22 cellular contexts compared by ENCODE assay signal in the genomic region with DNA sequence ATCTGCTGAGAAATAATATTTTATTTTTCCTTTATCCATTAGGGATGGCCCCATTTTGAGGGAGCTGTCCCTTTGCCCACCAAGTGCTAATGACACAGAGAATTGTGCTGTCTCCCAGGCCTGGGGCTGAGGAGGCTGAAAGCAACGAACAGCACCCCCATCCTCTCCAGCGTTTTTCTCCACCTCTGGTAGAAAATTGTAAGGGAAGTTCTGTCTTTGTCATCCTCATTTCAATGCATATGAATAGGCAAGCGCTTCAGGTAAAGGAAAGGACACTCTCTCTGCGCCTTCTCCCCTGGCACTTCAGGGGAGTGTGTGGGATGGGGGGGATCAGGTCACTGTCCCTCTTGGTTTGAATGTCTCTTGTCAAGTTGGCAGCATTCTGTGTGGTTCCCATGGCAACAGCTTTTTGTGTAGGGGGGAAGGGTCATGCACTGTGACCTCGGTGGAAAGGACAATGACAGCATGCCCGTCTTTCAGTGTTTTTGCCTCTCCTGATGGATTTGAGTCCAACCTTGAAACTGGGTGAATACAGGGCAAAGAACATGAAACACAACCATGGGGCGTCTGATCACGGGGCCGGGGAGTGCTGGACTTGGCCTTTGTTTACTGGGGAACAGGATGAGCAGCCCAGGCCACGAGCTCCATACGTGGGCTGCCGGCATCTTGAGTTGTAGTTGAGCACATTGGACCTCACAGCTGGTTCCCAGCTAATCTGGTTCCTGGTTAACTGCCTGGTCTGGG.
DNase-seq lines count a peak whose midpoint lies in the region; FAIRE-seq and TF ChIP-seq lines count a peak whose summit lies in the region.
"Had no signal": no experiment of that assay in that cellular context is flagged by ENCODE, and none has a peak within 500 bp of the region (broad histone marks: within the 10 kb centered on the region; RNA-seq: fewer than 3 reads in every experiment).

No MANE protein-coding gene starts in this region.

- no peak; a peak in 1 of 4 replicates for TF ChIP-seq RAD21 in H1 (IDR thresholded peaks at IDR 0.05 in 1 of 2, conservative IDR thresholded peaks at IDR 0.05 in 1 of 2; ENCODE audit: low read depth in 2 of 2, low read length in 2 of 2)

- no peak for TF ChIP-seq CTCF in H1 (IDR thresholded peaks at IDR 0.05; ENCODE audit: control extremely low read depth in 1 of 3, insufficient read depth in 1 of 3, low read depth in 1 of 3, low read length in 3 of 3)
- no peak for TF ChIP-seq CTCF in nephron progenitor cell (IDR thresholded peaks at IDR 0.05)
- no peak for TF ChIP-seq CTCF in thyroid gland (IDR thresholded peaks at IDR 0.05)
- no peak for TF ChIP-seq CTCF in tibial nerve (IDR thresholded peaks at IDR 0.05)

- peak overlapping the region; percentile 63 for H3K18ac ChIP-seq in H1 (ENCODE audit: extremely low read depth, low read length)

- no peak overlapping the region for H3K14ac ChIP-seq in H1 (ENCODE audit: insufficient read length)

- H3K9me3 Mint-ChIP-seq in nephron progenitor cell = peaks cover 13% of the 10 kb centered on the region

- TF ChIP-seq EP300 in H1 (IDR thresholded peaks at IDR 0.05; ENCODE audit: borderline replicate concordance in 1 of 2, low read depth in 2 of 2, low read length in 2 of 2) = no peak
- TF ChIP-seq EP300 in tibial nerve (IDR thresholded peaks at IDR 0.05) = no peak

- H3K4me1 ChIP-seq in BLaER1 = peaks cover 9% of the 10 kb centered on the region
- H3K4me1 ChIP-seq in Karpas-422 (ENCODE audit: low read length) = peaks cover 76% of the 10 kb centered on the region
- peaks cover 12 to 43% (median 33%) of the 10 kb centered on the region in 4 experiments for H3K4me1 ChIP-seq in H1 (replicated peaks in 1 of 4; ENCODE audit: control insufficient read depth in 3 of 4, insufficient read depth in 4 of 4, low read length in 3 of 4)
- H3K4me1 ChIP-seq in thyroid gland = no peaks in the 10 kb centered on the region
- no peaks in the 10 kb centered on the region for H3K4me1 ChIP-seq in tibial nerve

- H2BK5ac ChIP-seq in H1 (ENCODE audit: low read depth, low read length) = peak overlapping the region; percentile 63; the same call in 1 of the 2 replicates

- no peak overlapping the region for H3K56ac ChIP-seq in H1 (replicated peaks; ENCODE audit: insufficient read length, low read depth, low read length)

- H3K36me3 ChIP-seq in BLaER1 (no peaks in the 10 kb centered on the region), Karpas-422 (ENCODE audit: insufficient read depth, low read length) (no peaks in the 10 kb centered on the region), H1 (ENCODE audit: control insufficient read depth in 2 of 4, insufficient read depth in 4 of 4, low read length in 3 of 4) (no peaks in the 10 kb centered on the region), thyroid gland (no peaks in the 10 kb centered on the region), tibial nerve (no peaks in the 10 kb centered on the region)

- WGBS in H1 (ENCODE audit: extremely low coverage in 1 of 2, insufficient coverage in 1 of 2, insufficient read length in 1 of 2, insufficient replicate concordance in 2 of 2, low coverage in 1 of 2, low lambda C conversion rate in 2 of 2, missing lambda C conversion rate in 1 of 2), 2 experiments = 61% methylated on average over 12 of the region's 12 CpGs; no CpG with 5 or more reads in 1 of the 2 experiments
- 59 to 69% methylated on average over 12 of the region's 12 CpGs for WGBS in thyroid gland, 2 donors
- WGBS in tibial nerve, 2 donors = 48 to 60% methylated on average over 12 of the region's 12 CpGs

- no peak for TF ChIP-seq POLR2A in H1 (IDR thresholded peaks at IDR 0.05; ENCODE audit: control extremely low read depth in 1 of 2, low read depth in 2 of 2, low read length in 2 of 2)
- no peak for TF ChIP-seq POLR2A in thyroid gland (IDR thresholded peaks at IDR 0.05)
- TF ChIP-seq POLR2A in erythroblast (IDR thresholded peaks at IDR 0.05; ENCODE audit: low read length) = no peak
- no peak for TF ChIP-seq POLR2A in tibial nerve (IDR thresholded peaks at IDR 0.05)

- intact Hi-C loops in thyroid gland (cut with DNase I) = no loop called here

- peak overlapping the region; percentile 85 for H2BK120ac ChIP-seq in H1 (replicated peaks; ENCODE audit: low read depth, low read length)

- H3K23ac ChIP-seq in H1 (ENCODE audit: insufficient read length) = no peak overlapping the region

- no peak for FAIRE-seq in H1 (lab: Jason Lieb, UNC)

- H3K4me2 ChIP-seq in BLaER1 (0 out of 2 replicates have a peak overlapping the region, but pooled peaks have one; percentile 37), Karpas-422 (ENCODE audit: low read depth, low read length, poor library complexity, severe bottlenecking) (peak overlapping the region; percentile 5), H1 (ENCODE audit: insufficient read depth in 1 of 2, low read depth in 2 of 2, low read length in 2 of 2) (peak overlapping the region in 1 of 2 experiments; percentile 51; a peak in 2 of 4 replicates)
- H3K4me2 ChIP-seq: SK-N-SH had no signal

- H3K4me1 Mint-ChIP-seq in nephron progenitor cell = peaks cover 24% of the 10 kb centered on the region

- H2AFZ ChIP-seq in Karpas-422 (ENCODE audit: low read length) = no peak overlapping the region
- H2AFZ ChIP-seq in H1 (ENCODE audit: low read length) = no peak overlapping the region
- H2AFZ ChIP-seq: GM23248 had no signal

- peak overlapping the region; percentile 16; the same call in 1 of the 2 replicates for H2AK5ac ChIP-seq in H1 (ENCODE audit: low read depth, low read length)

- no peak overlapping the region for H3K27ac Mint-ChIP-seq in nephron progenitor cell

- no peak overlapping the region for H3K4me3 Mint-ChIP-seq in nephron progenitor cell
- H3K4me3 Mint-ChIP-seq: CD4-positive, CD25-positive, alpha-beta regulatory T cell; IgD-negative memory B cell had no signal

- DNase-seq in Karpas-422 (no peak), H1 (ENCODE audit: low read depth in 1 of 2, low spot score in 2 of 2) (peak in 1 of 2 experiments; percentile 50), nephron progenitor cell (peak; percentile 42), thyroid gland (no peak), erythroblast (lab: John Stamatoyannopoulos, UW) (no peak), tibial nerve (ENCODE audit: low spot score in 2 of 2) (no peak)
- no peak for DNase-seq in activated T-cell treated with anti-CD3 and anti-CD28 coated beads, Interleukin-2, amount 50 U/mL, for 48 hours
- DNase-seq: 8988T; AML-193; CD4-positive, CD25-positive, alpha-beta regulatory T cell; COR-L47; GM23248; NCI-H1417; NCI-H1694 treated with DMSO at 0.1 percent for 48 hours; NCI-H2081 treated with DMSO at 0.1 percent for 48 hours; NCI-H446; NCI-H69; SIG-M5; SK-N-SH had no signal

- CTCF ChIA-PET in H1 (lab: Charles Lee; ENCODE audit: partially characterized antibody) = interaction anchor here (1.1 to 1.5 kb wide), 4 partner anchors 11 to 92 kb away, joined by 3 to 5 read pairs (median 3); no protein-coding TSS in a partner anchor

- H3K79me2 ChIP-seq in Karpas-422 (ENCODE audit: low read length) = no peaks in the 10 kb centered on the region
- H3K79me2 ChIP-seq in H1 (ENCODE audit: control insufficient read depth in 1 of 2, insufficient read depth in 2 of 2, low read length in 2 of 2) = no peaks in the 10 kb centered on the region

- H3K36me3 Mint-ChIP-seq in nephron progenitor cell (ENCODE audit: low read depth) = peaks cover 5% of the 10 kb centered on the region
- H3K36me3 Mint-ChIP-seq: CD4-positive, CD25-positive, alpha-beta regulatory T cell; IgD-negative memory B cell had no signal

- H4K5ac ChIP-seq in H1 (ENCODE audit: insufficient read length, low read depth, low read length) = no peak overlapping the region

- H3K4me3 ChIP-seq in BLaER1 (no peak overlapping the region), Karpas-422 (ENCODE audit: low read length) (no peak overlapping the region), H1 (ENCODE audit: extremely low read depth in 1 of 4, insufficient read depth in 2 of 4, low read depth in 3 of 4, low read length in 4 of 4) (peak overlapping the region in 1 of 4 experiments; percentile 26; a peak in 1 of 8 replicates), thyroid gland (replicated peaks in 1 of 3) (no peak overlapping the region), tibial nerve (no peak overlapping the region)
- H3K4me3 ChIP-seq: GM23248 had no signal

- no peak overlapping the region for H4K8ac ChIP-seq in H1 (ENCODE audit: extremely low read depth, insufficient read depth, low read length)

- peaks cover 9% of the 10 kb centered on the region for H3K27me3 ChIP-seq in BLaER1
- no peaks in the 10 kb centered on the region for H3K27me3 ChIP-seq in Karpas-422 (ENCODE audit: low read length)
- peaks cover under 1 to 9% (median 3%) of the 10 kb centered on the region in 4 experiments; a peak in 6 of 7 replicates for H3K27me3 ChIP-seq in H1 (replicated peaks in 1 of 4; ENCODE audit: control insufficient read depth in 3 of 4, extremely low read depth in 1 of 4, insufficient read depth in 3 of 4, low read length in 3 of 4)
- H3K27me3 ChIP-seq in thyroid gland = no peaks in the 10 kb centered on the region
- no peaks in the 10 kb centered on the region for H3K27me3 ChIP-seq in tibial nerve

- H3K23me2 ChIP-seq in H1 (ENCODE audit: low read depth, low read length) = no peaks in the 10 kb centered on the region

- H2BK15ac ChIP-seq in H1 (ENCODE audit: low read length) = peak overlapping the region; percentile 46; the same call in 1 of the 2 replicates

- no peaks in the 10 kb centered on the region for H4K20me1 ChIP-seq in BLaER1
- H4K20me1 ChIP-seq in Karpas-422 (ENCODE audit: insufficient read depth, low read depth, low read length) = no peaks in the 10 kb centered on the region
- no peaks in the 10 kb centered on the region for H4K20me1 ChIP-seq in H1 (replicated peaks in 1 of 2; ENCODE audit: control insufficient read depth in 1 of 2, insufficient read depth in 2 of 2, low read length in 2 of 2)

- peak overlapping the region; percentile 53; the same call in 1 of the 2 replicates for H2BK12ac ChIP-seq in H1 (ENCODE audit: low read depth, low read length)

- H3K27ac ChIP-seq in BLaER1 = no peak overlapping the region
- no peak overlapping the region for H3K27ac ChIP-seq in Karpas-422 (ENCODE audit: low read length)
- H3K27ac ChIP-seq in H1 (ENCODE audit: low read depth, low read length) = no peak overlapping the region
- no peak overlapping the region for H3K27ac ChIP-seq in thyroid gland
- no peak overlapping the region for H3K27ac ChIP-seq in tibial nerve
- H3K27ac ChIP-seq: GM23248, RWPE1 had no signal

- no peaks in the 10 kb centered on the region for H3K79me1 ChIP-seq in H1 (ENCODE audit: low read depth, low read length)

- peaks cover 69% of the 10 kb centered on the region for H3K27me3 Mint-ChIP-seq in nephron progenitor cell (ENCODE audit: low read depth, poor library complexity)

- H2BK20ac ChIP-seq in H1 (ENCODE audit: low read length) = peak overlapping the region; percentile 67

- H3K9me3 ChIP-seq in BLaER1 = peaks cover 7% of the 10 kb centered on the region; the same call in 1 of the 2 replicates
- no peaks in the 10 kb centered on the region for H3K9me3 ChIP-seq in Karpas-422 (ENCODE audit: low read length)
- H3K9me3 ChIP-seq in H1 (ENCODE audit: insufficient read depth in 2 of 2, low read depth in 1 of 2, low read length in 1 of 2) = no peaks in the 10 kb centered on the region
- no peaks in the 10 kb centered on the region for H3K9me3 ChIP-seq in thyroid gland
- peaks cover 0 to 14% (median 0%) of the 10 kb centered on the region in 4 donors for H3K9me3 ChIP-seq in tibial nerve
- H3K9me3 ChIP-seq: SK-N-SH had no signal

- peak overlapping the region; percentile 77 for H4K91ac ChIP-seq in H1 (replicated peaks; ENCODE audit: insufficient read length, low read length)

- no peak overlapping the region for H3K9ac ChIP-seq in BLaER1
- no peak overlapping the region for H3K9ac ChIP-seq in Karpas-422 (ENCODE audit: low read length)
- H3K9ac ChIP-seq in H1 (replicated peaks in 1 of 4; ENCODE audit: extremely low read depth in 1 of 4, low read depth in 3 of 4, low read length in 3 of 4) = no peak overlapping the region
- H3K9ac ChIP-seq: GM23248, SK-N-SH had no signal

- H3K9me2 ChIP-seq in Karpas-422 (replicated peaks; ENCODE audit: insufficient read depth, low read length) = no peaks in the 10 kb centered on the region
- H3K9me2 ChIP-seq: SK-N-SH had no signal

- POLR2A ChIA-PET in H1 (lab: Charles Lee; ENCODE audit: partially characterized antibody) = interaction anchor here (1.2 kb wide), 1 partner anchor 10 kb away, joined by 4 read pairs; no protein-coding TSS in a partner anchor

- peak overlapping the region; percentile 46 for H3K4ac ChIP-seq in H1 (replicated peaks; ENCODE audit: insufficient read length, low read depth, low read length)
